Comparison of ENCODE assay signal across 15 cellular contexts in the genomic region with DNA sequence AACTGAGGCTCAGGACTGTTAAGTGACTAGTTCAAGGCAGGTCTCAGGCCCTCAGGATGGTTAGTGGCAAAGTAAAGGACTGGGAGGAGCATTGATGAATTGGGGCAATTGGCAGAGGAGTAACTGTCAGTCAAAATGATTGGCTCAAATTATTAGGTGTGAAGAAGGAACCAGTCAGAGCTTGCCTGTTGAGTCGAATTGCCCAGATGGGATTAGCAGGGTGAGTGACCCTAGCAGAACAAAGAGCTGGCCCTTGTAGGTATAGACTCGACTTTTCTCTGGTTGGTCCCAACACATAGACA. TPM values are rescaled to one million over a fixed set of nuclear protein-coding genes. Genes with fewer than 3 reads are reported as not detected.
DNase-seq lines count a peak whose midpoint lies in the region; ATAC-seq and TF ChIP-seq lines count a peak whose summit lies in the region.
"Had no signal": no experiment of that assay in that cellular context is flagged by ENCODE, and none has a peak within 500 bp of the region (broad histone marks: within the 10 kb centered on the region; RNA-seq: fewer than 3 reads in every experiment).

No MANE protein-coding gene starts in this region.

- peak overlapping the region; percentile 84 for H3K4me3 ChIP-seq in HUES64 (ENCODE audit: low read length)
- no peak overlapping the region for H3K4me3 ChIP-seq in stomach

- peaks cover 12% of the 10 kb centered on the region for H3K36me3 ChIP-seq in HUES64 (ENCODE audit: insufficient read depth, low read length)
- peaks cover 5 to 10% (median 10%) of the 10 kb centered on the region in 4 donors for H3K36me3 ChIP-seq in stomach

- POLR2A ChIA-PET in activated B cell treated with CpG ODN at 0.5 μM for 24 hours (lab: Charles Lee): interaction anchor here (0.7 kb wide), 1 partner anchor 169 kb away, joined by 3 read pairs; no protein-coding TSS in a partner anchor

- no peak for ATAC-seq in activated B cell treated with CpG ODN at 0.5 μM for 24 hours (ENCODE audit: low read depth)
- no peak for ATAC-seq in HG02884 (IDR thresholded peaks at IDR 0.05; ENCODE audit: unreplicated experiment)
- no peak for ATAC-seq in HG02973 (IDR thresholded peaks at IDR 0.05; ENCODE audit: unreplicated experiment)
- ATAC-seq: left colon, Right ventricle myocardium inferior had no signal

- H3K27ac Mint-ChIP-seq in activated B cell treated with CpG ODN at 0.5 μM for 24 hours (peak overlapping the region; percentile 83), glutamatergic neuron (ENCODE audit: unreplicated experiment) (peak overlapping the region; percentile 46)

- no peaks in the 10 kb centered on the region for H3K27me3 ChIP-seq in HUES64 (ENCODE audit: insufficient read depth, low read length)
- no peaks in the 10 kb centered on the region for H3K27me3 ChIP-seq in stomach

- TF ChIP-seq CTCF in activated B cell treated with CpG ODN at 0.5 μM for 24 hours (IDR thresholded peaks at IDR 0.05) (no peak), glutamatergic neuron (IDR thresholded peaks at IDR 0.05; ENCODE audit: partially characterized antibody, unreplicated experiment) (no peak), stomach (IDR thresholded peaks at IDR 0.05) (no peak)

- H3K4me3 Mint-ChIP-seq in activated B cell treated with CpG ODN at 0.5 μM for 24 hours: peak overlapping the region; percentile 71
- H3K4me3 Mint-ChIP-seq in glutamatergic neuron (ENCODE audit: unreplicated experiment): peak overlapping the region; percentile 84

- H3K9me3 Mint-ChIP-seq in activated B cell treated with CpG ODN at 0.5 μM for 24 hours (no peaks in the 10 kb centered on the region), glutamatergic neuron (ENCODE audit: unreplicated experiment) (peaks cover 5% of the 10 kb centered on the region)

- WGBS in HUES64: 79% methylated on average over 2 of the region's 2 CpGs
- 28 to 71% (median 59%) methylated on average over 2 of the region's 2 CpGs for WGBS in stomach, 5 donors

- H3K27ac ChIP-seq in HUES64 (ENCODE audit: low read depth, low read length): peak overlapping the region; percentile 99; the same call in 1 of the 2 replicates
- peak overlapping the region in 1 of 5 donors; percentile 94 for H3K27ac ChIP-seq in stomach

- H3K27me3 Mint-ChIP-seq in activated B cell treated with CpG ODN at 0.5 μM for 24 hours (no peaks in the 10 kb centered on the region), glutamatergic neuron (ENCODE audit: unreplicated experiment) (peaks cover 11% of the 10 kb centered on the region)

- no peak for TF ChIP-seq EP300 in stomach (IDR thresholded peaks at IDR 0.05)

- H3K4me1 ChIP-seq in HUES64 (ENCODE audit: insufficient read depth, low read length) (peaks cover 27% of the 10 kb centered on the region), stomach (peaks cover 21 to 30% (median 23%) of the 10 kb centered on the region in 4 donors)

- no peak for TF ChIP-seq POLR2A in stomach (IDR thresholded peaks at IDR 0.05)

- H3K4me1 Mint-ChIP-seq in activated B cell treated with CpG ODN at 0.5 μM for 24 hours (peaks cover 36% of the 10 kb centered on the region), glutamatergic neuron (ENCODE audit: low read depth, unreplicated experiment) (peaks cover 14% of the 10 kb centered on the region)

- CTCF ChIA-PET in activated B cell treated with CpG ODN at 0.5 μM for 24 hours (lab: Charles Lee): no interaction called here

- DNase-seq in activated B cell treated with CpG ODN at 0.5 μM for 24 hours: no peak
- DNase-seq in glutamatergic neuron: no peak
- peak; percentile 6 for DNase-seq in posterior vena cava (ENCODE audit: low spot score)
- DNase-seq in stomach: no peak
- DNase-seq in activated T-cell treated with anti-CD3 and anti-CD28 coated beads for 4 hours: no peak
- DNase-seq: activated CD8-positive, alpha-beta memory T cell treated with anti-CD3 and anti-CD28 coated beads, Interleukin-2, amount 50 U/mL, for 48 hours; activated naive CD4-positive, alpha-beta T cell treated with anti-CD3 and anti-CD28 coated beads, Interleukin-2, amount 50 U/mL, for 16 hours; DMS153; NCI-H146; stimulated activated naive CD4-positive, alpha-beta T cell treated with Interleukin-2 at 50 U/mL for 16 hours had no signal

- peak overlapping the region; percentile 99; the same call in 1 of the 2 replicates for H3K9ac ChIP-seq in HUES64 (ENCODE audit: low read depth, low read length)

- H3K36me3 Mint-ChIP-seq in activated B cell treated with CpG ODN at 0.5 μM for 24 hours (ENCODE audit: low read depth) (peaks cover 8% of the 10 kb centered on the region), glutamatergic neuron (ENCODE audit: unreplicated experiment) (no peaks in the 10 kb centered on the region)

- H3K9me3 ChIP-seq in HUES64 (ENCODE audit: insufficient read depth, low read depth, low read length): no peaks in the 10 kb centered on the region
- H3K9me3 ChIP-seq in stomach: no peaks in the 10 kb centered on the region

- intact Hi-C loops in activated B cell treated with CpG ODN at 0.5 μM for 24 hours (cut with micrococcal nuclease) (loop anchor here (5.0 to 10.0 kb wide), 5 partner anchors 46 to 746 kb away; partner anchors contain the start of genes HIGD2A, LMAN2, NOP16 and RNF44), posterior vena cava (cut with DNase I) (no loop called here), stomach (cut with DNase I; ENCODE audit: low total_unique reads) (no loop called here)

RNA-seq across cellular contexts. Expression of gene NSD1, which starts 2.6 kb away (rescaled TPM):
- polyA plus RNA-seq in HUES64 (2013, experiment 1 of 2): 47.0 TPM
- 40.2 TPM for polyA plus RNA-seq in HUES64 (2013, experiment 2 of 2)
- total RNA-seq in activated B cell treated with CpG ODN at 0.5 μM for 24 hours: 103 and 108 TPM in 2 replicates
- total RNA-seq in glutamatergic neuron (ENCODE audit: unreplicated experiment): 151 TPM
- 10 to 100 TPM; 60.5 to 67.6 TPM for total RNA-seq in posterior vena cava
- total RNA-seq in stomach: 10 to 100 TPM; 17.5 to 69.9 (median 40.0) TPM
- 1 to 10 TPM; 5.1 to 6.9 (median 5.9) TPM for polyA plus RNA-seq in stomach

RNA-seq across cellular contexts. Expression of gene FGFR4, which starts 44.3 kb away (rescaled TPM):
- 41.5 TPM for polyA plus RNA-seq in HUES64 (2013, experiment 1 of 2)
- 41.3 TPM for polyA plus RNA-seq in HUES64 (2013, experiment 2 of 2)
- total RNA-seq in activated B cell treated with CpG ODN at 0.5 μM for 24 hours: 1.5 and 3.0 TPM in 2 replicates
- 5.2 TPM for total RNA-seq in glutamatergic neuron (ENCODE audit: unreplicated experiment)
- total RNA-seq in posterior vena cava: 1 to 10 TPM; 1.0 to 1.5 TPM
- 100 to 1,000 TPM in 1 of 5 donors, 10 to 100 TPM in 3, 1 to 10 TPM in 1; 4.1 to 145 (median 11.0) TPM for total RNA-seq in stomach
- polyA plus RNA-seq in stomach: 10 to 100 TPM in 2 of 3 donors, 1 to 10 TPM in 1; 5.2 to 17.0 (median 15.9) TPM
